In genomic region chr9:129640871-129641750, GRCh38 we compare ENCODE assay signal across 8 cellular contexts. TPM values are rescaled to one million over a fixed set of nuclear protein-coding genes. Genes with fewer than 3 reads are reported as not detected.
DNase-seq lines count a peak whose midpoint lies in the region; ATAC-seq and TF ChIP-seq lines count a peak whose summit lies in the region.

No MANE protein-coding gene starts in this region.

- intact Hi-C loops in activated naive CD4-positive, alpha-beta T cell treated with anti-CD3 and anti-CD28 coated beads for 36 hours (cut with micrococcal nuclease): no loop called here

- H3K79me2 ChIP-seq in hepatocyte: peaks cover 26% of the 10 kb centered on the region

- H3K4me3 Mint-ChIP-seq in activated naive CD4-positive, alpha-beta T cell treated with anti-CD3 and anti-CD28 coated beads for 36 hours: peak overlapping the region; percentile 78
- peak overlapping the region; percentile 79 for H3K4me3 Mint-ChIP-seq in WTC11

- H3K27me3 ChIP-seq in hepatocyte: no peaks in the 10 kb centered on the region

- H3K9me3 Mint-ChIP-seq in activated naive CD4-positive, alpha-beta T cell treated with anti-CD3 and anti-CD28 coated beads for 36 hours: no peaks in the 10 kb centered on the region
- H3K9me3 Mint-ChIP-seq in WTC11: no peaks in the 10 kb centered on the region

- H3K4me3 ChIP-seq in hepatocyte: peak overlapping the region; percentile 71

- no peaks in the 10 kb centered on the region for H3K36me3 ChIP-seq in hepatocyte (replicated peaks; ENCODE audit: insufficient read depth, low read depth)

- peaks cover 8% of the 10 kb centered on the region for H4K20me1 ChIP-seq in hepatocyte (ENCODE audit: insufficient read depth, poor library complexity, severe bottlenecking)

- ATAC-seq in WTC11 (no peak), HG03196 (IDR thresholded peaks at IDR 0.05; ENCODE audit: unreplicated experiment) (no peak)
- peak; percentile 0 for ATAC-seq in stimulated activated naive CD8-positive, alpha-beta T cell treated with anti-CD3 and anti-CD28 coated beads, Interleukin-15, Interleukin-2, amounts not matched to agents 100 U/mL and 50 U/mL, for 24 hours

- DNase-seq in activated naive CD4-positive, alpha-beta T cell treated with anti-CD3 and anti-CD28 coated beads for 36 hours: no peak
- no peak for DNase-seq in activated naive CD4-positive, alpha-beta T cell treated with Interleukin-2 at 50 U/mL for 16 hours
- DNase-seq in WTC11 (ENCODE audit: low spot score): no peak
- DNase-seq in hepatocyte (ENCODE audit: low spot score): no peak
- DNase-seq in stimulated activated naive CD8-positive, alpha-beta T cell treated with anti-CD3 and anti-CD28 coated beads, Interleukin-15, Interleukin-2, amounts not matched to agents 100 U/mL and 50 U/mL, for 24 hours: peak; percentile 34
- no peak for DNase-seq in NCI-H1417 treated with DMSO at 0.1 percent for 48 hours (lab: John Stamatoyannopoulos, UW)
- no peak for DNase-seq in NK-92 treated with Interleukin-12 subunit alpha and Interleukin-12 subunit beta, amount 100 ng/mL, for 24 hours (lab: John Stamatoyannopoulos, UW)

- CTCF ChIA-PET in activated naive CD4-positive, alpha-beta T cell treated with anti-CD3 and anti-CD28 coated beads for 36 hours (lab: Charles Lee): interaction anchor here (0.9 to 2.6 kb wide), 2 partner anchors 17 to 142 kb away, joined by 3 to 14 read pairs; no protein-coding TSS in a partner anchor
- CTCF ChIA-PET in WTC11 (lab: Charles Lee): interaction anchor here (0.8 to 3.4 kb wide), 4 partner anchors 16 to 149 kb away, joined by 3 to 24 read pairs (median 14); partner anchors contain the start of gene NTMT1

- H2AFZ ChIP-seq in hepatocyte: peak overlapping the region; percentile 61

- peak overlapping the region; percentile 96 for H3K4me2 ChIP-seq in hepatocyte

- H3K9me3 ChIP-seq in hepatocyte (ENCODE audit: low read depth): no peaks in the 10 kb centered on the region

- no peaks in the 10 kb centered on the region for H3K9me2 ChIP-seq in hepatocyte (replicated peaks; ENCODE audit: insufficient read depth)

- peaks cover 19% of the 10 kb centered on the region for H3K4me1 Mint-ChIP-seq in activated naive CD4-positive, alpha-beta T cell treated with anti-CD3 and anti-CD28 coated beads for 36 hours (ENCODE audit: low read depth)
- peaks cover 14% of the 10 kb centered on the region for H3K4me1 Mint-ChIP-seq in WTC11

- H3K27ac ChIP-seq in hepatocyte: peak overlapping the region; percentile 75

- peak overlapping the region; percentile 56 for H3K27ac Mint-ChIP-seq in activated naive CD4-positive, alpha-beta T cell treated with anti-CD3 and anti-CD28 coated beads for 36 hours
- no peak overlapping the region; the same call in 1 of the 2 replicates for H3K27ac Mint-ChIP-seq in WTC11

- peaks cover 4% of the 10 kb centered on the region for H3K36me3 Mint-ChIP-seq in activated naive CD4-positive, alpha-beta T cell treated with anti-CD3 and anti-CD28 coated beads for 36 hours (ENCODE audit: low read depth)
- peaks cover 7% of the 10 kb centered on the region for H3K36me3 Mint-ChIP-seq in WTC11

- TF ChIP-seq CTCF in WTC11 (IDR thresholded peaks at IDR 0.05) (no peak), hepatocyte (IDR thresholded peaks at IDR 0.05; ENCODE audit: poor library complexity) (no peak)

- peaks cover 14% of the 10 kb centered on the region for H3K4me1 ChIP-seq in hepatocyte (ENCODE audit: insufficient read depth)

- WGBS in hepatocyte (ENCODE audit: low lambda C conversion rate, missing lambda C conversion rate): 34% methylated on average over 36 of the region's 44 CpGs

- no peaks in the 10 kb centered on the region for H3K27me3 Mint-ChIP-seq in activated naive CD4-positive, alpha-beta T cell treated with anti-CD3 and anti-CD28 coated beads for 36 hours (ENCODE audit: low read depth)
- no peaks in the 10 kb centered on the region; the same call in 1 of the 2 replicates for H3K27me3 Mint-ChIP-seq in WTC11 (ENCODE audit: low read depth)

- POLR2A ChIA-PET in WTC11 (lab: Charles Lee): no interaction called here

TF ChIP-seq in WTC11, 78 proteins besides CTCF, POLR2A, EP300 and RAD21 (continues in another document):
- TF ChIP-seq OVOL2 (CRISPR knock-in tag; IDR thresholded peaks at IDR 0.05; ENCODE audit: borderline replicate concordance) (no peak), ZNF219 (CRISPR knock-in tag; IDR thresholded peaks at IDR 0.05; ENCODE audit: borderline replicate concordance) (no peak), FOXP1 (CRISPR knock-in tag; IDR thresholded peaks at IDR 0.05; ENCODE audit: borderline replicate concordance) (no peak), ARID4B (CRISPR knock-in tag; IDR thresholded peaks at IDR 0.05; ENCODE audit: borderline replicate concordance) (no peak), ZBTB21 (CRISPR knock-in tag; IDR thresholded peaks at IDR 0.05; ENCODE audit: borderline replicate concordance) (no peak), SMAD4 (CRISPR knock-in tag; IDR thresholded peaks at IDR 0.05) (no peak), PRRX2 (CRISPR knock-in tag; IDR thresholded peaks at IDR 0.05) (no peak), NR2C2 (CRISPR knock-in tag; IDR thresholded peaks at IDR 0.05) (no peak), E2F5 (CRISPR knock-in tag; IDR thresholded peaks at IDR 0.05) (no peak), NFATC4 (CRISPR knock-in tag; IDR thresholded peaks at IDR 0.05) (no peak)
- TF ChIP-seq, protein P1, sequence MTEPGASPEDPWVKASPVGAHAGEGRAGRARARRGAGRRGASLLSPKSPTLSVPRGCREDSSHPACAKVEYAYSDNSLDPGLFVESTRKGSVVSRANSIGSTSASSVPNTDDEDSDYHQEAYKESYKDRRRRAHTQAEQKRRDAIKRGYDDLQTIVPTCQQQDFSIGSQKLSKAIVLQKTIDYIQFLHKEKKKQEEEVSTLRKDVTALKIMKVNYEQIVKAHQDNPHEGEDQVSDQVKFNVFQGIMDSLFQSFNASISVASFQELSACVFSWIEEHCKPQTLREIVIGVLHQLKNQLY (CRISPR knock-in tag; IDR thresholded peaks at IDR 0.05): no peak

RNA-seq across cellular contexts. Expression of gene ASB6, which starts 0.8 kb away (rescaled TPM):
- total RNA-seq in activated naive CD4-positive, alpha-beta T cell treated with anti-CD3 and anti-CD28 coated beads for 36 hours: 10 to 100 TPM; 13.0 to 13.8 TPM
- 19.3 to 20.0 TPM (median 19.7 TPM) in 3 replicates for total RNA-seq in WTC11 (2021)
- total RNA-seq in hepatocyte: 10.5 and 14.2 TPM in 2 replicates
- polyA plus RNA-seq in hepatocyte: 10.7 and 15.5 TPM in 2 replicates

RNA-seq across cellular contexts. Expression of gene NTMT1, which starts 15.1 kb away (rescaled TPM):
- 10 to 100 TPM; 58.6 to 59.3 TPM for total RNA-seq in activated naive CD4-positive, alpha-beta T cell treated with anti-CD3 and anti-CD28 coated beads for 36 hours
- total RNA-seq in WTC11 (2021): 55.4 to 71.1 TPM (median 58.1 TPM) in 3 replicates
- total RNA-seq in hepatocyte: 20.8 and 32.5 TPM in 2 replicates
- 66.9 and 81.4 TPM in 2 replicates for polyA plus RNA-seq in hepatocyte

RNA-seq across cellular contexts. Expression of gene C9orf50, which starts 20.2 kb away (rescaled TPM):
- not detected for total RNA-seq in activated naive CD4-positive, alpha-beta T cell treated with anti-CD3 and anti-CD28 coated beads for 36 hours
- total RNA-seq in WTC11 (2021) (0.11 TPM in 1 of 3 replicates, not detected in the others), hepatocyte (not detected in 2 replicates)
- polyA plus RNA-seq in hepatocyte: 0.86 TPM in 1 of 2 replicates, not detected in the other

RNA-seq across cellular contexts. Expression of gene PRRX2, which starts 24.3 kb away (rescaled TPM):
- total RNA-seq in activated naive CD4-positive, alpha-beta T cell treated with anti-CD3 and anti-CD28 coated beads for 36 hours: under 1 TPM; 0.69 to 0.83 TPM
- total RNA-seq in WTC11 (2021): 6.9 to 10.7 TPM (median 8.2 TPM) in 3 replicates
- total RNA-seq in hepatocyte: 5.7 and 9.7 TPM in 2 replicates
- polyA plus RNA-seq in hepatocyte: 14.0 and 23.0 TPM in 2 replicates
